In genomic region chr2:209790066-209790728, GRCh38 we compare ENCODE assay signal across 1 cellular context.
TF ChIP-seq lines count a peak whose summit lies in the region.

No MANE protein-coding gene starts in this region.

TF ChIP-seq in HepG2, 621 proteins besides CTCF, POLR2A, EP300 and RAD21 (continued from another document):
- TF ChIP-seq KLF13 (CRISPR knock-in tag; IDR thresholded peaks at IDR 0.05) (no peak), ATM (IDR thresholded peaks at IDR 0.05; ENCODE audit: borderline replicate concordance) (no peak), SRSF4 (IDR thresholded peaks at IDR 0.05; ENCODE audit: low read depth, low read length, poor library complexity, severe bottlenecking) (no peak), RXRA (CRISPR knock-in tag; IDR thresholded peaks at IDR 0.05) (no peak), PAWR (CRISPR knock-in tag; IDR thresholded peaks at IDR 0.05; ENCODE audit: borderline replicate concordance) (no peak), YEATS2 (CRISPR knock-in tag; IDR thresholded peaks at IDR 0.05; ENCODE audit: borderline replicate concordance) (no peak), NR3C1 (CRISPR knock-in tag; IDR thresholded peaks at IDR 0.05) (no peak), GATA4 (IDR thresholded peaks at IDR 0.05; ENCODE audit: borderline replicate concordance, low read depth) (no peak), ZSCAN12 (CRISPR knock-in tag; IDR thresholded peaks at IDR 0.05) (no peak), ZNF784 (CRISPR knock-in tag; IDR thresholded peaks at IDR 0.05; ENCODE audit: borderline replicate concordance) (no peak)
